Comparison of ENCODE assay signal across 10 cellular contexts in genomic region chr11:75476716-75477613, GRCh38. TPM values are rescaled to one million over a fixed set of nuclear protein-coding genes. Genes with fewer than 3 reads are reported as not detected.
A peak's percentile ranks its signal among the peaks of the same experiment; 100 is the strongest.
DNase-seq lines count a peak whose midpoint lies in the region; ATAC-seq lines count a peak whose summit lies in the region.
"Had no signal": no experiment of that assay in that cellular context is flagged by ENCODE, and none has a peak within 500 bp of the region (broad histone marks: within the 10 kb centered on the region; RNA-seq: fewer than 3 reads in every experiment).

No MANE protein-coding gene starts in this region.

- ATAC-seq in HG03469 (IDR thresholded peaks at IDR 0.05; ENCODE audit: unreplicated experiment) (no peak), HG03442 (IDR thresholded peaks at IDR 0.05; ENCODE audit: unreplicated experiment) (no peak)

- intact Hi-C loops in activated T-helper 2 cell treated with anti-CD3 and anti-CD28 coated beads, Interferon-gamma antibody, Interleukin-2, Interleukin-4, amounts not matched to agents 10 μg/mL and 5 μg/mL and 100 μg/mL, durations not matched to agents 14 hours and 24 hours and 36 hours (cut with micrococcal nuclease): no loop called here

- H3K27me3 Mint-ChIP-seq in activated T-helper 2 cell treated with anti-CD3 and anti-CD28 coated beads, Interferon-gamma antibody, Interleukin-2, Interleukin-4, amounts not matched to agents 10 μg/mL and 5 μg/mL and 100 μg/mL, durations not matched to agents 14 hours and 24 hours and 36 hours (ENCODE audit: low read depth): no peaks in the 10 kb centered on the region
- H3K27me3 Mint-ChIP-seq: stimulated activated naive CD8-positive, alpha-beta T cell treated with anti-CD3 and anti-CD28 coated beads, Interleukin-15, amount 100 ng/mL, for 72 hours had no signal

- H3K9me3 Mint-ChIP-seq in activated T-helper 2 cell treated with anti-CD3 and anti-CD28 coated beads, Interferon-gamma antibody, Interleukin-2, Interleukin-4, amounts not matched to agents 10 μg/mL and 5 μg/mL and 100 μg/mL, durations not matched to agents 14 hours and 24 hours and 36 hours: no peaks in the 10 kb centered on the region
- H3K9me3 Mint-ChIP-seq: stimulated activated naive CD8-positive, alpha-beta T cell treated with anti-CD3 and anti-CD28 coated beads, Interleukin-15, amount 100 ng/mL, for 72 hours had no signal

- H3K36me3 Mint-ChIP-seq in activated T-helper 2 cell treated with anti-CD3 and anti-CD28 coated beads, Interferon-gamma antibody, Interleukin-2, Interleukin-4, amounts not matched to agents 10 μg/mL and 5 μg/mL and 100 μg/mL, durations not matched to agents 14 hours and 24 hours and 36 hours (ENCODE audit: low read depth): no peaks in the 10 kb centered on the region

- DNase-seq in DMS53 (lab: John Stamatoyannopoulos, UW) (peak; percentile 92), NCI-H1092 treated with DMSO at 0.1 percent for 48 hours (lab: John Stamatoyannopoulos, UW) (peak; percentile 71), myocyte (ENCODE audit: low read depth) (peak; percentile 46), COR-L47 (lab: John Stamatoyannopoulos, UW) (no peak)
- no peak for DNase-seq in activated T-helper 2 cell treated with anti-CD3 and anti-CD28 coated beads, Interferon-gamma antibody, Interleukin-2, Interleukin-4, amounts not matched to agents 10 μg/mL and 5 μg/mL and 100 μg/mL, durations not matched to agents 14 hours and 24 hours and 36 hours (ENCODE audit: low spot score)
- DNase-seq: NCI-H1417 treated with DMSO at 0.1 percent for 48 hours; stimulated activated naive CD8-positive, alpha-beta T cell treated with anti-CD3 and anti-CD28 coated beads, Interleukin-15, amount 100 ng/mL, for 72 hours; SW 1271 had no signal

- H3K4me1 Mint-ChIP-seq in activated T-helper 2 cell treated with anti-CD3 and anti-CD28 coated beads, Interferon-gamma antibody, Interleukin-2, Interleukin-4, amounts not matched to agents 10 μg/mL and 5 μg/mL and 100 μg/mL, durations not matched to agents 14 hours and 24 hours and 36 hours (ENCODE audit: low read depth): peaks cover 19% of the 10 kb centered on the region

- peak overlapping the region; percentile 50 for H3K27ac Mint-ChIP-seq in activated T-helper 2 cell treated with anti-CD3 and anti-CD28 coated beads, Interferon-gamma antibody, Interleukin-2, Interleukin-4, amounts not matched to agents 10 μg/mL and 5 μg/mL and 100 μg/mL, durations not matched to agents 14 hours and 24 hours and 36 hours

- no peak overlapping the region for H3K4me3 Mint-ChIP-seq in activated T-helper 2 cell treated with anti-CD3 and anti-CD28 coated beads, Interferon-gamma antibody, Interleukin-2, Interleukin-4, amounts not matched to agents 10 μg/mL and 5 μg/mL and 100 μg/mL, durations not matched to agents 14 hours and 24 hours and 36 hours (ENCODE audit: low read depth)

RNA-seq across cellular contexts. Expression of gene KLHL35, which starts 44.0 kb away (rescaled TPM):
- 0.87 and 1.6 TPM in 2 replicates for total RNA-seq in activated T-helper 2 cell treated with anti-CD3 and anti-CD28 coated beads, Interferon-gamma antibody, Interleukin-2, Interleukin-4, amounts not matched to agents 10 μg/mL and 5 μg/mL and 100 μg/mL, durations not matched to agents 14 hours and 24 hours and 36 hours
- total RNA-seq in myocyte: 2.6 and 4.6 TPM in 2 replicates
- 5.6 TPM for polyA plus RNA-seq in myocyte (2012)

RNA-seq across cellular contexts. Expression of gene GDPD5, which starts 48.8 kb away (rescaled TPM):
- total RNA-seq in activated T-helper 2 cell treated with anti-CD3 and anti-CD28 coated beads, Interferon-gamma antibody, Interleukin-2, Interleukin-4, amounts not matched to agents 10 μg/mL and 5 μg/mL and 100 μg/mL, durations not matched to agents 14 hours and 24 hours and 36 hours: 11.0 and 14.9 TPM in 2 replicates
- 16.1 and 18.3 TPM in 2 replicates for total RNA-seq in myocyte
- 50.3 TPM for polyA plus RNA-seq in myocyte (2012)

Comparison
In these comparisons a context has a peak if more than half of its experiments do, and no peak if none do; other contexts are left out.
1. DNase-seq: peak in DMS53 (single experiment), NCI-H1092 treated with DMSO at 0.1 percent for 48 hours (single experiment) and myocyte (single experiment); none in activated T-helper 2 cell treated with anti-CD3 and anti-CD28 coated beads, Interferon-gamma antibody, Interleukin-2, Interleukin-4, amounts not matched to agents 10 μg/mL and 5 μg/mL and 100 μg/mL, durations not matched to agents 14 hours and 24 hours and 36 hours (single experiment) and COR-L47 (single experiment).